ENCODE assay signal across 8 cellular contexts in the genomic region with DNA sequence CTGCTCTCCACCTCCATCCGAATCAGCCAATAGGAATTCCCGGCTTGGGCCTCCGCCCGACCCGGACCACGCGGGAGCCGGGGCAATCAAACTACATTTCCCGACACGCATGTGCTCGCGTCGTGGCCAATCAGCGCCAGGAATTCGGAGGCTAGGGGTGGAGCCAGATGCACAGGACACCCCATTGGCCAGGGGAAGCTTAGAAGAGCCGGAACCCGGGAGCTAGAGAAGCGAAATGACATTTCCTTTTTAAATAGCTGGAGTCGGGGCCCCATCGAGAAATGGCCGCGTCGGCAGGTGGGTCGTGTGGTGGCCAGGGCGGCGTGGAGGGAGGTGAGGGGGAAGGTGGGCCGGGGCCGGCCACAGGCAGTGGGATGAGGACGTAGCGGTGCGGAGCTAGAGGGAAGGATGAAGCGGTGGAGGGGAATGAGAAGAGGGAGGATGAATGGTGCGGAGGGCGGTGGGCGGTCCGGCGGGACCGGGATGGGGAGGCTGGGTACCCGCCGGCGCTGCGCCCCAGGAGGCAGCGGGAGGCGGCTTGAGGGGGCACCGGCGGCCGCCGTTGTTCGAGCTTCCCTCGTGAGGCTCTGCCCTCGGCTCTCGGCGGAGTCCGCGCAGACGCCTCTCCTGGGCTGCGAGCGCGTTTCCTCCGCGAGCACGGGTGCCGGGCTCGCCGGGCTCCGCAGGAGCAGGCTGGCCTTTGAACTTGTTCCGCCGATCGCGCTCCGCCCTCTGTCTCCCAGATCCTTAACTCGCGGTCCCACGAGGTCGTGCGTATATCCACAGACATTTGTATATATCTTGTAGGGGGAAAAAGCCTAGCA. TPM values are rescaled to one million over a fixed set of nuclear protein-coding genes. Genes with fewer than 3 reads are reported as not detected.
DNase-seq lines count a peak whose midpoint lies in the region; ATAC-seq lines count a peak whose summit lies in the region.

A gene with protein sequence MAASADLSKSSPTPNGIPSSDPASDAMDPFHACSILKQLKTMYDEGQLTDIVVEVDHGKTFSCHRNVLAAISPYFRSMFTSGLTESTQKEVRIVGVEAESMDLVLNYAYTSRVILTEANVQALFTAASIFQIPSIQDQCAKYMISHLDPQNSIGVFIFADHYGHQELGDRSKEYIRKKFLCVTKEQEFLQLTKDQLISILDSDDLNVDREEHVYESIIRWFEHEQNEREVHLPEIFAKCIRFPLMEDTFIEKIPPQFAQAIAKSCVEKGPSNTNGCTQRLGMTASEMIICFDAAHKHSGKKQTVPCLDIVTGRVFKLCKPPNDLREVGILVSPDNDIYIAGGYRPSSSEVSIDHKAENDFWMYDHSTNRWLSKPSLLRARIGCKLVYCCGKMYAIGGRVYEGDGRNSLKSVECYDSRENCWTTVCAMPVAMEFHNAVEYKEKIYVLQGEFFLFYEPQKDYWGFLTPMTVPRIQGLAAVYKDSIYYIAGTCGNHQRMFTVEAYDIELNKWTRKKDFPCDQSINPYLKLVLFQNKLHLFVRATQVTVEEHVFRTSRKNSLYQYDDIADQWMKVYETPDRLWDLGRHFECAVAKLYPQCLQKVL (plus strand): TSS at position 233 of the 824 bp plus-strand sequence. CDS start 49 bp downstream, at position 282.

- POLR2A ChIA-PET in naive thymus-derived CD8-positive, alpha-beta T cell (lab: Charles Lee), result interaction anchor here (0.8 to 1.6 kb wide), 6 partner anchors 17 to 777 kb away, joined by 3 to 13 read pairs (median 4); a partner anchor contains a TSS

- peaks cover 4% of the 10 kb centered on the region for H3K27me3 ChIP-seq in H7 (ENCODE audit: control insufficient read depth, insufficient read depth, low read length)

- peak within 1 kb of the TSS; percentile 73 to 97 (median 94) for H3K27ac Mint-ChIP-seq in naive thymus-derived CD8-positive, alpha-beta T cell
- peak within 1 kb of the TSS; percentile 98 for H3K27ac Mint-ChIP-seq in stimulated activated naive B cell treated with anti-CD40 and anti-IgM and Interleukin-4, amounts not matched to agents 10 μg/mL and 1 μg/mL and 100 μg/mL, for 72 hours

- peaks cover 0 to 24% (median 5%) of the 10 kb centered on the region in 5 donors for H3K27me3 Mint-ChIP-seq in naive thymus-derived CD8-positive, alpha-beta T cell
- peaks cover 2 to 3% of the 10 kb centered on the region in 2 donors for H3K27me3 Mint-ChIP-seq in stimulated activated naive B cell treated with anti-CD40 and anti-IgM and Interleukin-4, amounts not matched to agents 10 μg/mL and 1 μg/mL and 100 μg/mL, for 72 hours

- H3K36me3 Mint-ChIP-seq in naive thymus-derived CD8-positive, alpha-beta T cell, result peaks cover 2 to 12% (median 8%) of the 10 kb centered on the region in 3 donors
- H3K36me3 Mint-ChIP-seq in stimulated activated naive B cell treated with anti-CD40 and anti-IgM and Interleukin-4, amounts not matched to agents 10 μg/mL and 1 μg/mL and 100 μg/mL, for 72 hours, result peaks cover 17 to 22% of the 10 kb centered on the region in 2 donors

- H3K4me1 Mint-ChIP-seq in naive thymus-derived CD8-positive, alpha-beta T cell, result peaks cover 6 to 44% (median 29%) of the 10 kb centered on the region in 4 donors
- H3K4me1 Mint-ChIP-seq in stimulated activated naive B cell treated with anti-CD40 and anti-IgM and Interleukin-4, amounts not matched to agents 10 μg/mL and 1 μg/mL and 100 μg/mL, for 72 hours, result peaks cover 13 to 30% of the 10 kb centered on the region in 2 donors

- peak; percentile 94 to 95 for ATAC-seq in naive thymus-derived CD8-positive, alpha-beta T cell
- ATAC-seq in stimulated activated naive B cell treated with anti-CD40 and anti-IgM and Interleukin-4, amounts not matched to agents 10 μg/mL and 1 μg/mL and 100 μg/mL, for 72 hours (replicated peaks), result peak; percentile 86 to 92

- no peaks in the 10 kb centered on the region for H3K9me3 Mint-ChIP-seq in naive thymus-derived CD8-positive, alpha-beta T cell
- no peaks in the 10 kb centered on the region for H3K9me3 Mint-ChIP-seq in stimulated activated naive B cell treated with anti-CD40 and anti-IgM and Interleukin-4, amounts not matched to agents 10 μg/mL and 1 μg/mL and 100 μg/mL, for 72 hours

- H3K4me3 ChIP-seq in H7 (ENCODE audit: insufficient read depth, low read depth, low read length), result peak within 1 kb of the TSS; percentile 84

- no peaks in the 10 kb centered on the region; the same call in 1 of the 2 replicates for H3K36me3 ChIP-seq in H7 (replicated peaks; ENCODE audit: control insufficient read depth, insufficient read depth, low read length)

- H3K4me3 Mint-ChIP-seq in naive thymus-derived CD8-positive, alpha-beta T cell, result peak within 1 kb of the TSS; percentile 93 to 99 (median 96)
- H3K4me3 Mint-ChIP-seq in stimulated activated naive B cell treated with anti-CD40 and anti-IgM and Interleukin-4, amounts not matched to agents 10 μg/mL and 1 μg/mL and 100 μg/mL, for 72 hours, result peak within 1 kb of the TSS; percentile 85 to 95

- DNase-seq in ELR (ENCODE audit: low read depth) (peak; percentile 98), H7 (peak; percentile 93), M059J (ENCODE audit: low read depth) (peak; percentile 94), SHP77 (lab: John Stamatoyannopoulos, UW) (peak; percentile 97 to 98), fibroblast of peridontal ligament (ENCODE audit: extremely low read depth) (peak; percentile 97)
- DNase-seq in activated T-helper 9 cell treated with anti-CD3 and anti-CD28 coated beads, Interleukin-2, amount 50 U/mL, for 16 hours (ENCODE audit: low read depth), result peak; percentile 96
- DNase-seq in naive thymus-derived CD8-positive, alpha-beta T cell, result peak; percentile 86 to 99 (median 97)
- DNase-seq in stimulated activated naive B cell treated with anti-CD40 and anti-IgM and Interleukin-4, amounts not matched to agents 10 μg/mL and 1 μg/mL and 100 μg/mL, for 72 hours, result peak; percentile 99

RNA-seq across cellular contexts. Expression of the gene that starts here (rescaled TPM):
- total RNA-seq in H7 (2014; rRNA removed; shearing (Covaris generic)), result 6.7 and 11.8 TPM in 2 replicates
- 1.0 and 2.9 TPM in 2 replicates for total RNA-seq in M059J (2014; rRNA removed; shearing (Covaris generic))
- total RNA-seq in naive thymus-derived CD8-positive, alpha-beta T cell, result 1 to 10 TPM; 5.1 to 5.2 TPM
- 1 to 10 TPM in 1 of 3 donors, under 1 TPM in 2; 0.35 to 1.7 (median 0.71) TPM for polyA plus RNA-seq in naive thymus-derived CD8-positive, alpha-beta T cell

Comparison
In these comparisons a context has a peak if more than half of its experiments do, and no peak if none do; other contexts are left out.
1. Peak in every context shown above with its lines: DNase-seq, ATAC-seq and H3K4me3 ChIP-seq.